Comparison of ENCODE assay signal across 8 cellular contexts in the genomic region with DNA sequence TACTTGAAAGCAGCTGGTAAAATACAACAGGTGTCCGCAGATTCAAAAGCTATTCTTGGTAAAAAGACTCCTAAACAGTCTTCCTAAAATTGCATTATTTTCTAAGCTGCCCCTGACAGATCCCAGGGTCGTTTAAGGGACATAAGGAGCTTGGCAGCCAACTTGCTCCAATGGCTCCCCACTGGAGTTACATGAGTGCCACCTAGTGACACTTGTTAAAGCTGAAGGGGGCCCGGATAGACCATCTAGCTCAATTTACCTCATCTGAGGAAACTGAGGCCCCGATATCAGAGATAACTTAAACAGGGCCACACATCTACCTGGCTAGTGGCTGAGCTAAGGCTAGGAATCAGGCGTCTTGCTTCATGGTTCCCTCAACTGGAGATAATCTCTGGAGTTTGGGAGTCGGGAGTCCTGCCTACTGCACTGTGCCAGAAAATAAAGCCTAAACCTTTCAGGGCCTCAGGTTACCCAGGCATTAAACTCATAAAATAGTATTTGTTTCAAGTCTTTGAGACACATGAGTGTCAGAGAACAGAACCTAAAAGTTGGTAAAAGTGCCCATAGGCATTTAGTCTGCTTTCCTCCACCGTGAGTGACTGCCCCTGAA. TPM values are rescaled to one million over a fixed set of nuclear protein-coding genes. Genes with fewer than 3 reads are reported as not detected.
DNase-seq lines count a peak whose midpoint lies in the region; ATAC-seq and TF ChIP-seq lines count a peak whose summit lies in the region.

No MANE protein-coding gene starts in this region.

- H3K27ac Mint-ChIP-seq in activated CD4-positive, alpha-beta memory T cell treated with anti-CD3 and anti-CD28 coated beads, Interleukin-2, amount 10 ng/mL, durations not matched to agents 7 days and 5 days: no peak overlapping the region
- H3K27ac Mint-ChIP-seq in neural crest cell (ENCODE audit: unreplicated experiment): no peak overlapping the region

- H3K9me3 Mint-ChIP-seq in activated CD4-positive, alpha-beta memory T cell treated with anti-CD3 and anti-CD28 coated beads, Interleukin-2, amount 10 ng/mL, durations not matched to agents 7 days and 5 days: no peaks in the 10 kb centered on the region
- peaks cover 2% of the 10 kb centered on the region for H3K9me3 Mint-ChIP-seq in neural crest cell

- POLR2A ChIA-PET in activated CD4-positive, alpha-beta memory T cell treated with anti-CD3 and anti-CD28 coated beads, Interleukin-2, amount 10 ng/mL, durations not matched to agents 7 days and 5 days (lab: Charles Lee): interaction anchor here (1.1 to 1.3 kb wide), 2 partner anchors 182 to 185 kb away, joined by 3 to 11 read pairs; no protein-coding TSS in a partner anchor

- CTCF ChIA-PET in activated CD4-positive, alpha-beta memory T cell treated with anti-CD3 and anti-CD28 coated beads, Interleukin-2, amount 10 ng/mL, durations not matched to agents 7 days and 5 days (lab: Charles Lee): interaction anchor here (0.7 to 5.2 kb wide), 31 partner anchors 8 to 446 kb away, joined by 3 to 91 read pairs (median 4); no protein-coding TSS in a partner anchor

- H3K4me3 Mint-ChIP-seq in activated CD4-positive, alpha-beta memory T cell treated with anti-CD3 and anti-CD28 coated beads, Interleukin-2, amount 10 ng/mL, durations not matched to agents 7 days and 5 days: no peak overlapping the region
- no peak overlapping the region for H3K4me3 Mint-ChIP-seq in neural crest cell

- peak; percentile 83 for ATAC-seq in HG02798 (IDR thresholded peaks at IDR 0.05; ENCODE audit: poor library complexity, unreplicated experiment)
- ATAC-seq in HG03432 (IDR thresholded peaks at IDR 0.05; ENCODE audit: unreplicated experiment): no peak

- peak; percentile 75 for TF ChIP-seq CTCF in foreskin fibroblast (IDR thresholded peaks at IDR 0.05; ENCODE audit: low read depth, low read length)
- peak; percentile 82 for TF ChIP-seq CTCF in neural crest cell (conservative IDR thresholded peaks at IDR 0.05)

- no peaks in the 10 kb centered on the region for H3K36me3 Mint-ChIP-seq in activated CD4-positive, alpha-beta memory T cell treated with anti-CD3 and anti-CD28 coated beads, Interleukin-2, amount 10 ng/mL, durations not matched to agents 7 days and 5 days (ENCODE audit: low read depth)
- H3K36me3 Mint-ChIP-seq in neural crest cell (ENCODE audit: low read depth): no peaks in the 10 kb centered on the region

- no peaks in the 10 kb centered on the region for H3K4me1 Mint-ChIP-seq in activated CD4-positive, alpha-beta memory T cell treated with anti-CD3 and anti-CD28 coated beads, Interleukin-2, amount 10 ng/mL, durations not matched to agents 7 days and 5 days
- peaks cover 15% of the 10 kb centered on the region for H3K4me1 Mint-ChIP-seq in neural crest cell

- H3K4me3 ChIP-seq in foreskin fibroblast (ENCODE audit: low read depth in 1 of 2, low read length in 2 of 2): no peak overlapping the region

- peak; percentile 29 for DNase-seq in stimulated activated CD4-positive, alpha-beta T cell treated with anti-CD3 and anti-CD28 coated beads, Interleukin-1b, Interleukin-23, amount 100 ng/mL, for 48 hours
- DNase-seq in stimulated activated CD4-positive, alpha-beta T cell treated with anti-CD3 and anti-CD28 coated beads, Interleukin-4, amount 100 ng/mL, for 4 hours: no peak
- DNase-seq in NCI-H2196 treated with DMSO at 0.1 percent for 48 hours (lab: John Stamatoyannopoulos, UW; ENCODE audit: unreplicated experiment) (peak; percentile 67), foreskin fibroblast (peak; percentile 52 to 82), neural crest cell (ENCODE audit: low read depth, low spot score) (peak; percentile 55)
- peak; percentile 56 for DNase-seq in activated CD4-positive, alpha-beta memory T cell treated with anti-CD3 and anti-CD28 coated beads, Interleukin-2, amount 10 ng/mL, durations not matched to agents 7 days and 5 days

- H3K27me3 Mint-ChIP-seq in activated CD4-positive, alpha-beta memory T cell treated with anti-CD3 and anti-CD28 coated beads, Interleukin-2, amount 10 ng/mL, durations not matched to agents 7 days and 5 days: no peaks in the 10 kb centered on the region
- H3K27me3 Mint-ChIP-seq in neural crest cell (ENCODE audit: low read depth): no peaks in the 10 kb centered on the region

RNA-seq across cellular contexts. Expression of gene TBC1D23, which starts 6.5 kb away (rescaled TPM):
- total RNA-seq in activated CD4-positive, alpha-beta memory T cell treated with anti-CD3 and anti-CD28 coated beads, Interleukin-2, amount 10 ng/mL, durations not matched to agents 7 days and 5 days: 10 to 100 TPM; 26.5 to 29.3 TPM
- total RNA-seq in neural crest cell: 23.3 and 25.2 TPM in 2 replicates

Comparison
In these comparisons a context has a peak if more than half of its experiments do, and no peak if none do; other contexts are left out.
1. DNase-seq: peak in stimulated activated CD4-positive, alpha-beta T cell treated with anti-CD3 and anti-CD28 coated beads, Interleukin-1b, Interleukin-23, amount 100 ng/mL, for 48 hours (single experiment), NCI-H2196 treated with DMSO at 0.1 percent for 48 hours (single experiment), activated CD4-positive, alpha-beta memory T cell treated with anti-CD3 and anti-CD28 coated beads, Interleukin-2, amount 10 ng/mL, durations not matched to agents 7 days and 5 days (single experiment), foreskin fibroblast (2 of 2) and neural crest cell (single experiment); none in stimulated activated CD4-positive, alpha-beta T cell treated with anti-CD3 and anti-CD28 coated beads, Interleukin-4, amount 100 ng/mL, for 4 hours (0 of 2).